ENCODE assay signal across 8 cellular contexts in the genomic region with DNA sequence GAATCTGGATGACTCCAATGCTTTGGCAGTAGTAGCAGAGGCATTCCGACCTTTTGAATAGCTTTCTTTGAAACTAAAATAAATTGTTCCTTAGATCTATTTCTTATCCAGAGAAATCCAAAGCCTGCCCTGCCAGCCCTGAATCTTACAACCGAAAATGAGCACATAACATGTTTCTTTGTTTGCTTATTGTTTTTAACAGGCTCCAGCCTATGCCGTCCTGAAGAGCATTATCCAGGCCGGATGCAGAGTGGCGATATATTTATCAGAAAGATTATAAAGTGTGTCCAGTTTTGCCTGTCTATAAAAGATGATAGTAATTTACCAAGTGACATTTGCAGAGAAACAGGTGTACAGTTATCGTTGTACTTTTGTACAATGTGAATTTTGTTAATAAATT.
"Had no signal": no experiment of that assay in that cellular context is flagged by ENCODE, and none has a peak within 500 bp of the region (broad histone marks: within the 10 kb centered on the region; RNA-seq: fewer than 3 reads in every experiment).

No MANE protein-coding gene starts in this region.

- H3K9me3 Mint-ChIP-seq: HFFc6, IgD-negative memory B cell had no signal

- H3K4me3 Mint-ChIP-seq: HFFc6, IgD-negative memory B cell had no signal

- H3K9me3 ChIP-seq: HAP-1 had no signal

- H3K27me3 Mint-ChIP-seq: IgD-negative memory B cell had no signal

- H3K27ac ChIP-seq: GM23248, HL-60 had no signal

- H3K4me1 Mint-ChIP-seq: IgD-negative memory B cell had no signal

- DNase-seq: GM23248, GOT3, H7, HFFc6, KBM-7 had no signal

- H3K4me3 ChIP-seq: GM23248, HAP-1 had no signal

- H3K27ac Mint-ChIP-seq: HFFc6, IgD-negative memory B cell had no signal
